1 cellular context compared by ENCODE assay signal in genomic region chr9:113395000-113395861, GRCh38.
A peak's percentile ranks its signal among the peaks of the same experiment; 100 is the strongest.
TF ChIP-seq lines count a peak whose summit lies in the region.

No MANE protein-coding gene starts in this region.

TF ChIP-seq in HepG2, 621 proteins besides CTCF, POLR2A, EP300 and RAD21 (continued from another document and continues in another):
- TF ChIP-seq NFAT5 (CRISPR knock-in tag; IDR thresholded peaks at IDR 0.05), result no peak
- TF ChIP-seq AGO2 (optimal IDR thresholded peaks at IDR 0.05; ENCODE audit: low read depth, low read length), result no peak
- TF ChIP-seq GATA4 (IDR thresholded peaks at IDR 0.05; ENCODE audit: borderline replicate concordance, low read depth), result peak; percentile 40; the same call in 1 of the 2 replicates
- TF ChIP-seq ZNF20 (CRISPR knock-in tag; IDR thresholded peaks at IDR 0.05), result no peak
- no peak for TF ChIP-seq USF2 (IDR thresholded peaks at IDR 0.05; ENCODE audit: low read depth, low read length)
- TF ChIP-seq USF2 (CRISPR knock-in tag; IDR thresholded peaks at IDR 0.05; ENCODE audit: borderline replicate concordance), result no peak
- TF ChIP-seq DMAP1 (CRISPR knock-in tag; IDR thresholded peaks at IDR 0.05), result peak; percentile 32; the same call in 1 of the 2 replicates
- TF ChIP-seq ZNF367 (CRISPR knock-in tag; IDR thresholded peaks at IDR 0.05; ENCODE audit: borderline replicate concordance), result no peak
- TF ChIP-seq ZBTB39 (CRISPR knock-in tag; IDR thresholded peaks at IDR 0.05), result peak; percentile 69; the same call in 1 of the 2 replicates
- TF ChIP-seq MAZ (IDR thresholded peaks at IDR 0.05; ENCODE audit: borderline replicate concordance, low read depth, low read length), result no peak
- TF ChIP-seq MAZ (CRISPR knock-in tag; IDR thresholded peaks at IDR 0.05; ENCODE audit: low read depth), result no peak
- no peak for TF ChIP-seq ZBED4 (CRISPR knock-in tag; IDR thresholded peaks at IDR 0.05; ENCODE audit: borderline replicate concordance)
- no peak for TF ChIP-seq CHCHD3 (CRISPR knock-in tag; IDR thresholded peaks at IDR 0.05)
- peak; percentile 95 for TF ChIP-seq HDAC2 (CRISPR knock-in tag; IDR thresholded peaks at IDR 0.05)
- no peak for TF ChIP-seq HHEX (CRISPR knock-in tag; IDR thresholded peaks at IDR 0.05)
- TF ChIP-seq RBFOX2 (IDR thresholded peaks at IDR 0.05; ENCODE audit: low read depth, low read length), result no peak
- TF ChIP-seq ZGPAT (CRISPR knock-in tag; IDR thresholded peaks at IDR 0.05), result peak; percentile 87
- no peak for TF ChIP-seq PCBP1 (IDR thresholded peaks at IDR 0.05; ENCODE audit: borderline replicate concordance, low read depth, low read length)
- TF ChIP-seq ZNF484 (CRISPR knock-in tag; IDR thresholded peaks at IDR 0.05; ENCODE audit: borderline replicate concordance, low read depth), result no peak
- no peak for TF ChIP-seq ZNF883 (CRISPR knock-in tag; IDR thresholded peaks at IDR 0.05; ENCODE audit: not compliant biosample characterization)
- no peak for TF ChIP-seq CERS6 (CRISPR knock-in tag; IDR thresholded peaks at IDR 0.05)
- no peak for TF ChIP-seq TRAFD1 (CRISPR knock-in tag; IDR thresholded peaks at IDR 0.05; ENCODE audit: borderline replicate concordance)
- no peak for TF ChIP-seq ZNF326 (CRISPR knock-in tag; IDR thresholded peaks at IDR 0.05; ENCODE audit: borderline replicate concordance)
- TF ChIP-seq STAT5B (CRISPR knock-in tag; IDR thresholded peaks at IDR 0.05), result no peak
- TF ChIP-seq TBP (CRISPR knock-in tag; IDR thresholded peaks at IDR 0.05), result no peak
- TF ChIP-seq TAF15 (IDR thresholded peaks at IDR 0.05; ENCODE audit: low read depth, low read length, poor library complexity, severe bottlenecking), result no peak
- TF ChIP-seq ZBTB38 (CRISPR knock-in tag; IDR thresholded peaks at IDR 0.05), result no peak
- no peak for TF ChIP-seq CENPX (CRISPR knock-in tag; IDR thresholded peaks at IDR 0.05)
- no peak for TF ChIP-seq KLF9 (CRISPR knock-in tag; IDR thresholded peaks at IDR 0.05; ENCODE audit: low read depth)
- TF ChIP-seq ZNF234 (CRISPR knock-in tag; conservative IDR thresholded peaks at IDR 0.05), result no peak
- TF ChIP-seq PHB2 (IDR thresholded peaks at IDR 0.05; ENCODE audit: partially characterized antibody), result no peak
- TF ChIP-seq ZNF639 (CRISPR knock-in tag; conservative IDR thresholded peaks at IDR 0.05), result 0 out of 2 replicates have a peak, but pooled peaks have one; percentile 40
- TF ChIP-seq JUND (CRISPR knock-in tag; IDR thresholded peaks at IDR 0.05), result no peak
- TF ChIP-seq FOXA1 (IDR thresholded peaks at IDR 0.05), result no peak
- peak; percentile 72 for TF ChIP-seq FOXA1 (CRISPR knock-in tag; IDR thresholded peaks at IDR 0.05)
- TF ChIP-seq SYNCRIP (IDR thresholded peaks at IDR 0.05; ENCODE audit: insufficient read depth, low read depth, low read length), result no peak
- no peak for TF ChIP-seq ZSCAN25 (CRISPR knock-in tag; IDR thresholded peaks at IDR 0.05)
- no peak for TF ChIP-seq ZNF512B (CRISPR knock-in tag; IDR thresholded peaks at IDR 0.05; ENCODE audit: borderline replicate concordance)
- peak; percentile 68; the same call in 1 of the 2 replicates for TF ChIP-seq RFXAP (CRISPR knock-in tag; IDR thresholded peaks at IDR 0.05; ENCODE audit: borderline replicate concordance)
